1 cellular context compared by ENCODE assay signal in genomic region chr20:31689141-31689540, GRCh38.
TF ChIP-seq lines count a peak whose summit lies in the region.

No MANE protein-coding gene starts in this region.

TF ChIP-seq in K562, 482 proteins besides CTCF, POLR2A, EP300 and RAD21:
- TF ChIP-seq ELF1 (tag; IDR thresholded peaks at IDR 0.05) (no peak), ZBTB5 (IDR thresholded peaks at IDR 0.05) (no peak), CBFA2T3 (IDR thresholded peaks at IDR 0.05) (no peak), PCBP1 (IDR thresholded peaks at IDR 0.05; ENCODE audit: low read depth, low read length, poor library complexity, severe bottlenecking) (peak; percentile 79), PCBP2 (IDR thresholded peaks at IDR 0.05; ENCODE audit: low read depth, low read length, poor library complexity, severe bottlenecking) (peak; percentile 28), HNRNPK (IDR thresholded peaks at IDR 0.05; ENCODE audit: low read depth, low read length, poor library complexity, severe bottlenecking) (peak; percentile 81), TCF7 (IDR thresholded peaks at IDR 0.05; ENCODE audit: borderline replicate concordance) (no peak), CC2D1A (IDR thresholded peaks at IDR 0.05) (no peak)
